In genomic region chr1:66929999-66930822, GRCh38 we compare ENCODE assay signal across 1 cellular context.
TF ChIP-seq lines count a peak whose summit lies in the region.

No MANE protein-coding gene starts in this region.

TF ChIP-seq in HepG2, 621 proteins besides CTCF, POLR2A, EP300 and RAD21 (continued from another document and continues in another):
- TF ChIP-seq ZNF407 (CRISPR knock-in tag; IDR thresholded peaks at IDR 0.05; ENCODE audit: not compliant biosample characterization) (no peak), ZNF703 (CRISPR knock-in tag; IDR thresholded peaks at IDR 0.05; ENCODE audit: borderline replicate concordance) (no peak), SRSF9 (IDR thresholded peaks at IDR 0.05; ENCODE audit: borderline replicate concordance, insufficient read depth, low read depth, low read length, poor library complexity, severe bottlenecking) (no peak), CC2D1A (CRISPR knock-in tag; IDR thresholded peaks at IDR 0.05) (no peak), ZNF20 (CRISPR knock-in tag; IDR thresholded peaks at IDR 0.05) (no peak), ZBTB39 (CRISPR knock-in tag; IDR thresholded peaks at IDR 0.05) (0 out of 2 replicates have a peak, but pooled peaks have one; percentile 31), ZNF124 (CRISPR knock-in tag; IDR thresholded peaks at IDR 0.05) (no peak), ZNF30 (CRISPR knock-in tag; IDR thresholded peaks at IDR 0.05) (no peak), MIER2 (CRISPR knock-in tag; IDR thresholded peaks at IDR 0.05) (no peak), IKZF5 (CRISPR knock-in tag; IDR thresholded peaks at IDR 0.05) (no peak; the same call in 1 of the 2 replicates), ERF (CRISPR knock-in tag; IDR thresholded peaks at IDR 0.05) (no peak; the same call in 1 of the 2 replicates), ARNTL (CRISPR knock-in tag; IDR thresholded peaks at IDR 0.05) (no peak), ZFP1 (CRISPR knock-in tag; IDR thresholded peaks at IDR 0.05) (no peak), ZNF776 (CRISPR knock-in tag; IDR thresholded peaks at IDR 0.05) (no peak), ZNF142 (CRISPR knock-in tag; IDR thresholded peaks at IDR 0.05) (no peak), ARID2 (CRISPR knock-in tag; IDR thresholded peaks at IDR 0.05; ENCODE audit: borderline replicate concordance) (0 out of 2 replicates have a peak, but pooled peaks have one; percentile 58), SYNCRIP (IDR thresholded peaks at IDR 0.05; ENCODE audit: insufficient read depth, low read depth, low read length) (no peak), ZNF350 (CRISPR knock-in tag; IDR thresholded peaks at IDR 0.05; ENCODE audit: borderline replicate concordance, low read depth) (no peak), USF2 (IDR thresholded peaks at IDR 0.05; ENCODE audit: low read depth, low read length) (no peak), USF2 (CRISPR knock-in tag; IDR thresholded peaks at IDR 0.05; ENCODE audit: borderline replicate concordance) (no peak), PATZ1 (CRISPR knock-in tag; IDR thresholded peaks at IDR 0.05) (peak; percentile 68; the same call in 1 of the 2 replicates), ZNF747 (CRISPR knock-in tag; IDR thresholded peaks at IDR 0.05; ENCODE audit: borderline replicate concordance) (peak; percentile 57; the same call in 1 of the 2 replicates), ZNF660 (CRISPR knock-in tag; IDR thresholded peaks at IDR 0.05; ENCODE audit: borderline replicate concordance, low read depth) (no peak), ZNF619 (CRISPR knock-in tag; IDR thresholded peaks at IDR 0.05) (no peak), RBM22 (optimal IDR thresholded peaks at IDR 0.05; ENCODE audit: low read length) (no peak), POGK (CRISPR knock-in tag; conservative IDR thresholded peaks at IDR 0.05) (peak; percentile 48; the same call in 1 of the 2 replicates), TEAD3 (CRISPR knock-in tag; optimal IDR thresholded peaks at IDR 0.05; ENCODE audit: borderline replicate concordance) (peak; percentile 59), SOX5 (CRISPR knock-in tag; IDR thresholded peaks at IDR 0.05; ENCODE audit: borderline replicate concordance) (no peak), ZNF510 (CRISPR knock-in tag; IDR thresholded peaks at IDR 0.05; ENCODE audit: low read depth) (0 out of 2 replicates have a peak, but pooled peaks have one; percentile 17)
